ENCODE assay signal across 9 cellular contexts in the genomic region with DNA sequence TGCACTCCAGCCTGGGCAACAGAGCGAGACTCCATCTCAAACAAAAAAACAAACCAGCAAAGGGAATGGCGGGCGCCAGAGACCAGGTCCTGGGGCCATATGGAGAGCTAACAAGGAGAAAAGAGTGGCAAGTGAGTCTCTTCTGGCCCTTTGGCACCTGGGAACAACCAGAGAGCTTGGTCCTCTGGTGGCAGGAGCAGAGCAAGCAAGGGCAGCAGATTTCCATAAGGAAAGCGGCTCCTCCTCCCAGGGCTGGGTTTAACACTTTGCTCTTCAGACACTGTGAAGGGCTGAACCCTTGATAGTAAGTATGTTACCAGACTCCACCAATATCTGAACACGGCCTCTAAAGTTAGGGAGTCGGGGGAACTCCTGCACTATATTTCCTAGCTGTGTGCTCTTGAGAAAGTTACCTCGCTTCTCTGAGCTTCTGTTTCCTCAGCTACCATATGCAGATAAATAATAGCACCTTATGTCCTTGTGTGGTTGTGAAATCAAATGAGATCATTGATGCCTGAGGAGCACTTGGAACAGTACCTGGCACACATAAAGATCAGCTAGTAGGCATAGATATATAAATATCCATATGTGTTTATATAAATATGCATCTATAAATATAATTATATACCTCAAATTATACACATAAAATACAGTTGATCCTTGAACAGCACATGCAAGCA. TPM values are rescaled to one million over a fixed set of nuclear protein-coding genes. Genes with fewer than 3 reads are reported as not detected.
DNase-seq lines count a peak whose midpoint lies in the region; ATAC-seq, FAIRE-seq and TF ChIP-seq lines count a peak whose summit lies in the region.
"Had no signal": no experiment of that assay in that cellular context is flagged by ENCODE, and none has a peak within 500 bp of the region (broad histone marks: within the 10 kb centered on the region; RNA-seq: fewer than 3 reads in every experiment).

No MANE protein-coding gene starts in this region.

- DNase-seq in DMS153 (lab: John Stamatoyannopoulos, UW) (peak; percentile 23), DMS153 treated with DMSO at 0.1 percent for 48 hours (lab: John Stamatoyannopoulos, UW; ENCODE audit: unreplicated experiment) (no peak), WTC11 (ENCODE audit: low spot score) (no peak), keratinocyte (ENCODE audit: low read depth, low spot score) (no peak), tibial nerve (ENCODE audit: low spot score in 2 of 2) (no peak), lower leg skin (ENCODE audit: low spot score in 2 of 2) (no peak), GM10266 (ENCODE audit: extremely low spot score) (no peak), GOT3 (lab: John Stamatoyannopoulos, UW) (no peak)

- POLR2A ChIA-PET in WTC11 (lab: Charles Lee) = interaction anchor here (1.0 kb wide), 1 partner anchor 81 kb away, joined by 3 read pairs; no protein-coding TSS in a partner anchor

- H3K27me3 Mint-ChIP-seq in WTC11 (ENCODE audit: low read depth) = peaks cover 5% of the 10 kb centered on the region

- 0 out of 2 replicates have a peak overlapping the region, but pooled peaks have one; percentile 18 for H3K27ac Mint-ChIP-seq in WTC11

- no peak for FAIRE-seq in keratinocyte (lab: Jason Lieb, UNC)

- TF ChIP-seq POLR2A in tibial nerve (IDR thresholded peaks at IDR 0.05) (no peak), lower leg skin (IDR thresholded peaks at IDR 0.05) (no peak)

- no peaks in the 10 kb centered on the region for H3K9me1 ChIP-seq in keratinocyte (ENCODE audit: control insufficient read depth, extremely low read depth, insufficient read depth, low read length)

- peak overlapping the region; percentile 33 for H3K4me2 ChIP-seq in keratinocyte (ENCODE audit: control insufficient read depth, extremely low read depth, insufficient read depth, low read depth, low read length)

- CTCF ChIA-PET in WTC11 (lab: Charles Lee) = interaction anchor here (0.5 to 13.5 kb wide), 18 partner anchors 9 to 289 kb away, joined by 3 to 431 read pairs (median 4); a partner anchor contains a TSS

- peaks cover 60% of the 10 kb centered on the region for H3K4me1 ChIP-seq in keratinocyte (ENCODE audit: control insufficient read depth, extremely low read depth, insufficient read depth, low read length)
- peaks cover 0 to 56% (median 16%) of the 10 kb centered on the region in 4 donors for H3K4me1 ChIP-seq in tibial nerve

- H3K4me3 ChIP-seq in keratinocyte (ENCODE audit: control insufficient read depth in 2 of 3, extremely low read depth in 1 of 3, insufficient read depth in 2 of 3, low read depth in 1 of 3, low read length in 3 of 3) (no peak overlapping the region), tibial nerve (no peak overlapping the region), lower leg skin (ENCODE audit: low read depth, poor library complexity, severe bottlenecking) (no peak overlapping the region)

- H3K36me3 ChIP-seq in keratinocyte (ENCODE audit: control insufficient read depth in 2 of 2, extremely low read depth in 1 of 2, insufficient read depth in 2 of 2, low read length in 2 of 2) (no peaks in the 10 kb centered on the region), tibial nerve (no peaks in the 10 kb centered on the region)

- intact Hi-C loops in lower leg skin (cut with DNase I; ENCODE audit: low total_unique reads) = no loop called here

- H4K20me1 ChIP-seq in keratinocyte (ENCODE audit: control insufficient read depth, extremely low read depth, insufficient read depth, low read length) = no peaks in the 10 kb centered on the region

- TF ChIP-seq CTCF in WTC11 (IDR thresholded peaks at IDR 0.05) (no peak), keratinocyte (optimal IDR thresholded peaks at IDR 0.05 in 1 of 3, IDR thresholded peaks at IDR 0.05 in 1 of 3, conservative IDR thresholded peaks at IDR 0.05 in 1 of 3; ENCODE audit: extremely low read depth in 1 of 3, insufficient read depth in 2 of 3, low read length in 3 of 3) (peak in 2 of 3 experiments; percentile 7 to 28), tibial nerve (IDR thresholded peaks at IDR 0.05) (no peak), lower leg skin (IDR thresholded peaks at IDR 0.05) (no peak), GM10266 (IDR thresholded peaks at IDR 0.05; ENCODE audit: control insufficient read depth, insufficient read depth, low read depth, missing control alignments) (no peak)

- H3K9ac ChIP-seq in keratinocyte (ENCODE audit: control insufficient read depth, extremely low read depth, insufficient read depth, low read length) = peak overlapping the region; percentile 95

- H3K9me3 Mint-ChIP-seq in WTC11 = no peaks in the 10 kb centered on the region

- no peaks in the 10 kb centered on the region for H3K36me3 Mint-ChIP-seq in WTC11

- H3K27me3 ChIP-seq in keratinocyte (ENCODE audit: control insufficient read depth, extremely low read depth, insufficient read depth, low read length) (no peaks in the 10 kb centered on the region), tibial nerve (no peaks in the 10 kb centered on the region)

- H3K27ac ChIP-seq in keratinocyte (ENCODE audit: control insufficient read depth, insufficient read depth, low read length) = peak overlapping the region; percentile 96
- peak overlapping the region in 3 of 4 donors; percentile 89 to 96 (median 93) for H3K27ac ChIP-seq in tibial nerve

- no peak overlapping the region for H3K4me3 Mint-ChIP-seq in WTC11

- H3K79me2 ChIP-seq in keratinocyte (ENCODE audit: control insufficient read depth, insufficient read depth, low read length) = no peaks in the 10 kb centered on the region

- no peak overlapping the region for H2AFZ ChIP-seq in keratinocyte (ENCODE audit: control insufficient read depth, low read length)

- 62 to 63% methylated on average over 7 of the region's 7 CpGs for whole genome bisulfite sequencing in tibial nerve, 2 donors
- 58 to 63% methylated on average over 7 of the region's 7 CpGs for WGBS in lower leg skin, 2 donors

- peak; percentile 16 for ATAC-seq in WTC11

- H3K4me1 Mint-ChIP-seq in WTC11 = peaks cover 71% of the 10 kb centered on the region

- no peak for TF ChIP-seq EP300 in tibial nerve (IDR thresholded peaks at IDR 0.05)

- H3K9me3 ChIP-seq in keratinocyte (ENCODE audit: control insufficient read depth, low read depth, low read length) (no peaks in the 10 kb centered on the region), tibial nerve (no peaks in the 10 kb centered on the region)

- dilution Hi-C loops in keratinocyte (cut with MboI; ENCODE audit: extremely low pct_ligation_motif_present, low sequenced_read_pairs) = no loop called here

TF ChIP-seq in WTC11, 78 proteins besides CTCF, POLR2A, EP300 and RAD21 (continues in another document):
- TF ChIP-seq, protein P1, sequence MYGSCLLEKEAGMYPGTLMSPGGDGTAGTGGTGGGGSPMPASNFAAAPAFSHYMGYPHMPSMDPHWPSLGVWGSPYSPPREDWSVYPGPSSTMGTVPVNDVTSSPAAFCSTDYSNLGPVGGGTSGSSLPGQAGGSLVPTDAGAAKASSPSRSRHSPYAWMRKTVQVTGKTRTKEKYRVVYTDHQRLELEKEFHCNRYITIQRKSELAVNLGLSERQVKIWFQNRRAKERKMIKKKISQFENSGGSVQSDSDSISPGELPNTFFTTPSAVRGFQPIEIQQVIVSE (CRISPR knock-in tag; IDR thresholded peaks at IDR 0.05; ENCODE audit: borderline replicate concordance) = no peak
- TF ChIP-seq, protein P2, sequence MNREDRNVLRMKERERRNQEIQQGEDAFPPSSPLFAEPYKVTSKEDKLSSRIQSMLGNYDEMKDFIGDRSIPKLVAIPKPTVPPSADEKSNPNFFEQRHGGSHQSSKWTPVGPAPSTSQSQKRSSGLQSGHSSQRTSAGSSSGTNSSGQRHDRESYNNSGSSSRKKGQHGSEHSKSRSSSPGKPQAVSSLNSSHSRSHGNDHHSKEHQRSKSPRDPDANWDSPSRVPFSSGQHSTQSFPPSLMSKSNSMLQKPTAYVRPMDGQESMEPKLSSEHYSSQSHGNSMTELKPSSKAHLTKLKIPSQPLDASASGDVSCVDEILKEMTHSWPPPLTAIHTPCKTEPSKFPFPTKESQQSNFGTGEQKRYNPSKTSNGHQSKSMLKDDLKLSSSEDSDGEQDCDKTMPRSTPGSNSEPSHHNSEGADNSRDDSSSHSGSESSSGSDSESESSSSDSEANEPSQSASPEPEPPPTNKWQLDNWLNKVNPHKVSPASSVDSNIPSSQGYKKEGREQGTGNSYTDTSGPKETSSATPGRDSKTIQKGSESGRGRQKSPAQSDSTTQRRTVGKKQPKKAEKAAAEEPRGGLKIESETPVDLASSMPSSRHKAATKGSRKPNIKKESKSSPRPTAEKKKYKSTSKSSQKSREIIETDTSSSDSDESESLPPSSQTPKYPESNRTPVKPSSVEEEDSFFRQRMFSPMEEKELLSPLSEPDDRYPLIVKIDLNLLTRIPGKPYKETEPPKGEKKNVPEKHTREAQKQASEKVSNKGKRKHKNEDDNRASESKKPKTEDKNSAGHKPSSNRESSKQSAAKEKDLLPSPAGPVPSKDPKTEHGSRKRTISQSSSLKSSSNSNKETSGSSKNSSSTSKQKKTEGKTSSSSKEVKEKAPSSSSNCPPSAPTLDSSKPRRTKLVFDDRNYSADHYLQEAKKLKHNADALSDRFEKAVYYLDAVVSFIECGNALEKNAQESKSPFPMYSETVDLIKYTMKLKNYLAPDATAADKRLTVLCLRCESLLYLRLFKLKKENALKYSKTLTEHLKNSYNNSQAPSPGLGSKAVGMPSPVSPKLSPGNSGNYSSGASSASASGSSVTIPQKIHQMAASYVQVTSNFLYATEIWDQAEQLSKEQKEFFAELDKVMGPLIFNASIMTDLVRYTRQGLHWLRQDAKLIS (CRISPR knock-in tag; IDR thresholded peaks at IDR 0.05; ENCODE audit: borderline replicate concordance) = no peak
- TF ChIP-seq, protein P3, sequence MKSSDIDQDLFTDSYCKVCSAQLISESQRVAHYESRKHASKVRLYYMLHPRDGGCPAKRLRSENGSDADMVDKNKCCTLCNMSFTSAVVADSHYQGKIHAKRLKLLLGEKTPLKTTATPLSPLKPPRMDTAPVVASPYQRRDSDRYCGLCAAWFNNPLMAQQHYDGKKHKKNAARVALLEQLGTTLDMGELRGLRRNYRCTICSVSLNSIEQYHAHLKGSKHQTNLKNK (CRISPR knock-in tag; IDR thresholded peaks at IDR 0.05) = no peak
- no peak for TF ChIP-seq ETV6 (CRISPR knock-in tag; IDR thresholded peaks at IDR 0.05)
- TF ChIP-seq ZNF416 (CRISPR knock-in tag; IDR thresholded peaks at IDR 0.05) = no peak

RNA-seq across cellular contexts. Expression of a gene that starts 33.4 kb away (rescaled TPM):
- total RNA-seq in WTC11 (2021) = 36.8 to 46.4 TPM (median 38.4 TPM) in 3 replicates
- polyA plus RNA-seq in keratinocyte = 0.74 to 1.9 TPM (median 0.81 TPM) in 3 replicates
- 2.2 TPM for polyA plus RNA-seq in keratinocyte (2011; ENCODE audit: low read depth)
- 1.8 and 3.2 TPM in 2 replicates for polyA plus RNA-seq in keratinocyte (2011; cell fraction: cytosol; rRNA removed)
- 3.3 and 9.0 TPM in 2 replicates for polyA plus RNA-seq in keratinocyte (2011; cell fraction: nucleus; rRNA removed)
- polyA plus RNA-seq in keratinocyte (2012; ENCODE audit: low replicate concordance) = 1.7 and 9.6 TPM in 2 replicates
- polyA minus RNA-seq in keratinocyte = 1.2 to 5.2 TPM (median 4.6 TPM) in 3 replicates
- polyA minus RNA-seq in keratinocyte (2011; cell fraction: cytosol; rRNA and poly(A)+ RNA removed) = 5.6 TPM
- polyA minus RNA-seq in keratinocyte (2011; cell fraction: nucleus; rRNA and poly(A)+ RNA removed) = 1.5 and 2.1 TPM in 2 replicates
- 10 to 100 TPM in 1 of 4 donors, 1 to 10 TPM in 2, not detected in 1; 2.9 to 15.3 (median 7.6) TPM for total RNA-seq in tibial nerve
- 10 to 100 TPM; 10.6 to 34.1 (median 22.4) TPM for total RNA-seq in lower leg skin
- total RNA-seq: A172 had no signal

Comparison
In these comparisons a context has a peak if more than half of its experiments do, and no peak if none do; other contexts are left out.
1. CTCF ChIP-seq: peak in keratinocyte (2 of 3); none in WTC11 (single experiment), tibial nerve (0 of 5), lower leg skin (0 of 3) and GM10266 (single experiment).